In genomic region chr11:69718912-69719311, GRCh38 we compare ENCODE assay signal across 17 cellular contexts. TPM values are rescaled to one million over a fixed set of nuclear protein-coding genes. Genes with fewer than 3 reads are reported as not detected.
DNase-seq lines count a peak whose midpoint lies in the region; ATAC-seq, FAIRE-seq and TF ChIP-seq lines count a peak whose summit lies in the region.
"Had no signal": no experiment of that assay in that cellular context is flagged by ENCODE, and none has a peak within 500 bp of the region (broad histone marks: within the 10 kb centered on the region; RNA-seq: fewer than 3 reads in every experiment).

No MANE protein-coding gene starts in this region.

- no peak overlapping the region for H4K8ac ChIP-seq in mesendoderm (ENCODE audit: low read depth, low read length)

- no peak overlapping the region for H3K23ac ChIP-seq in mesendoderm (ENCODE audit: low read length)

- H3K4me3 ChIP-seq in HepG2 (replicated peaks in 1 of 3; ENCODE audit: insufficient read depth in 1 of 3, low read depth in 2 of 3, low read length in 3 of 3) = no peak overlapping the region
- no peak overlapping the region for H3K4me3 ChIP-seq in right lobe of liver
- H3K4me3 ChIP-seq in NT2/D1 (ENCODE audit: insufficient read length, low read depth) = no peak overlapping the region
- H3K4me3 ChIP-seq in endodermal cell (ENCODE audit: low read length) = no peak overlapping the region
- H3K4me3 ChIP-seq in mesendoderm (ENCODE audit: low read length) = no peak overlapping the region
- H3K4me3 ChIP-seq: GM12878 had no signal

- no TSS peak for BruUV-seq in HepG2 (replicated peaks; lab: Mats Ljungman, UMichigan)

- peaks cover 16% of the 10 kb centered on the region for H3K27me3 Mint-ChIP-seq in endodermal cell (ENCODE audit: insufficient read depth)

- TF ChIP-seq CTCF in HepG2 (CRISPR knock-in tag; IDR thresholded peaks at IDR 0.05) (no peak), right lobe of liver (IDR thresholded peaks at IDR 0.05) (no peak), endodermal cell (conservative IDR thresholded peaks at IDR 0.05) (no peak)

- POLR2A ChIA-PET in HepG2 (lab: Yijun Ruan, JAX) = interaction anchor here (1.1 kb wide), 1 partner anchor 10 kb away, joined by 5 read pairs; no protein-coding TSS in a partner anchor

- H2AFZ ChIP-seq in HepG2 (ENCODE audit: low read length) = no peak overlapping the region

- H3K18ac ChIP-seq in mesendoderm (ENCODE audit: low read length) = no peak overlapping the region

- H3K56ac ChIP-seq in mesendoderm (ENCODE audit: low read length) = no peak overlapping the region

- no peak for TF ChIP-seq RAD21 in HepG2 (CRISPR knock-in tag; IDR thresholded peaks at IDR 0.05)

- no peak overlapping the region for H3K27ac Mint-ChIP-seq in endodermal cell
- H3K27ac Mint-ChIP-seq: CD4-positive, CD25-positive, alpha-beta regulatory T cell had no signal

- H3K4me3 Mint-ChIP-seq in endodermal cell = no peak overlapping the region
- H3K4me3 Mint-ChIP-seq: CD4-positive, CD25-positive, alpha-beta regulatory T cell had no signal

- no peak for FAIRE-seq in HepG2 (lab: Jason Lieb, UNC)
- FAIRE-seq: GM12878 had no signal

- DNase-seq in HepG2 (ENCODE audit: low spot score) (no peak), right lobe of liver (no peak), NT2/D1 (ENCODE audit: low read depth, low spot score) (no peak), endodermal cell (peak; percentile 47), DMS53 (lab: John Stamatoyannopoulos, UW) (no peak), NCI-H345 treated with DMSO at 0.1 percent for 48 hours (lab: John Stamatoyannopoulos, UW; ENCODE audit: unreplicated experiment) (no peak), mesendoderm (no peak)
- DNase-seq: CD4-positive, CD25-positive, alpha-beta regulatory T cell; HCEC 1CT had no signal

- in situ Hi-C loops in HepG2 (cut with HindIII; ENCODE audit: extremely low pct_ligation_motif_present, low pct_unique_long_range_greater_than_20kb) = loop anchor here (10.0 kb wide), 1 partner anchor 476 kb away; no protein-coding TSS in a partner anchor

- H3K9ac ChIP-seq in HepG2 (ENCODE audit: insufficient read depth, low read depth, low read length) = no peak overlapping the region
- peak overlapping the region; percentile 44 for H3K9ac ChIP-seq in NT2/D1 (ENCODE audit: insufficient read length, low read depth)
- no peak overlapping the region for H3K9ac ChIP-seq in endodermal cell (ENCODE audit: extremely low read depth, low read length, poor library complexity, severe bottlenecking)
- no peak overlapping the region for H3K9ac ChIP-seq in mesendoderm (ENCODE audit: low read length)
- H3K9ac ChIP-seq: KMS-11 had no signal

- H3K79me2 ChIP-seq in HepG2 (ENCODE audit: insufficient read depth, low read length) (no peaks in the 10 kb centered on the region), mesendoderm (ENCODE audit: control insufficient read depth, insufficient read depth, low read length) (no peaks in the 10 kb centered on the region)

- TF ChIP-seq EP300 in HepG2 (IDR thresholded peaks at IDR 0.05; ENCODE audit: low read depth in 2 of 2, low read length in 2 of 2) (no peak), HepG2 (CRISPR knock-in tag; IDR thresholded peaks at IDR 0.05; ENCODE audit: borderline replicate concordance) (no peak)

- no peaks in the 10 kb centered on the region for H4K20me1 ChIP-seq in HepG2 (ENCODE audit: insufficient read depth, low read length)

- H2BK120ac ChIP-seq in mesendoderm (ENCODE audit: low read depth, low read length) = no peak overlapping the region

- H3K4ac ChIP-seq in mesendoderm (ENCODE audit: low read depth, low read length) = no peak overlapping the region

- 25% methylated on average over 2 of the region's 8 CpGs for WGBS in HepG2 (ENCODE audit: low lambda C conversion rate)
- 45% methylated on average over 4 of the region's 8 CpGs for WGBS in right lobe of liver (ENCODE audit: insufficient coverage, low coverage, low lambda C conversion rate, missing lambda C conversion rate)
- 97% methylated on average over 7 to 8 of the region's 8 CpGs for WGBS in endodermal cell (ENCODE audit: insufficient coverage in 1 of 2, insufficient read length in 1 of 2), 2 experiments
- WGBS in mesendoderm (ENCODE audit: extremely low coverage, insufficient coverage, low lambda C conversion rate) = no CpG with 5 or more reads among the region's 8 CpGs

- H2AK5ac ChIP-seq in mesendoderm (ENCODE audit: low read length) = no peak overlapping the region

- no peak overlapping the region for H4K5ac ChIP-seq in mesendoderm (ENCODE audit: low read length)

- CTCF ChIA-PET in HepG2 (lab: Yijun Ruan, JAX; ENCODE audit: low intra/inter-chr PET ratio, low total read pairs) = interaction anchor here (2.0 to 2.1 kb wide), 2 partner anchors 34 to 83 kb away, joined by 8 to 9 read pairs; no protein-coding TSS in a partner anchor

- TF ChIP-seq POLR2A in HepG2 (IDR thresholded peaks at IDR 0.05; ENCODE audit: insufficient read depth in 1 of 2, low read depth in 2 of 2, low read length in 2 of 2) (no peak), right lobe of liver (IDR thresholded peaks at IDR 0.05) (no peak)

- H3K36me3 Mint-ChIP-seq in endodermal cell (ENCODE audit: low read depth) = no peaks in the 10 kb centered on the region
- H3K36me3 Mint-ChIP-seq: CD4-positive, CD25-positive, alpha-beta regulatory T cell had no signal

- no peaks in the 10 kb centered on the region for H3K9me3 ChIP-seq in HepG2 (ENCODE audit: low read length)
- H3K9me3 ChIP-seq in right lobe of liver = no peaks in the 10 kb centered on the region
- no peaks in the 10 kb centered on the region for H3K9me3 ChIP-seq in NT2/D1 (ENCODE audit: insufficient read depth, low read length)
- H3K9me3 ChIP-seq in endodermal cell (ENCODE audit: control insufficient read depth, low read length) = no peaks in the 10 kb centered on the region

- H3K27ac ChIP-seq in HepG2 (ENCODE audit: extremely low read length, insufficient read depth, low read length) (no peak overlapping the region), right lobe of liver (no peak overlapping the region), endodermal cell (ENCODE audit: low read depth, low read length) (no peak overlapping the region), mesendoderm (ENCODE audit: low read depth, low read length) (no peak overlapping the region)
- H3K27ac ChIP-seq: 22Rv1, KMS-11 had no signal

- no peaks in the 10 kb centered on the region for H3K4me1 Mint-ChIP-seq in endodermal cell

- intact Hi-C loops in HepG2 (cut with micrococcal nuclease; ENCODE audit: unreplicated experiment) (no loop called here), right lobe of liver (cut with DNase I) (loop anchor here (10.0 kb wide), 2 partner anchors 166 to 476 kb away; no protein-coding TSS in a partner anchor)

- no peaks in the 10 kb centered on the region for H3K4me1 ChIP-seq in HepG2 (ENCODE audit: insufficient read depth, low read length)
- no peaks in the 10 kb centered on the region for H3K4me1 ChIP-seq in right lobe of liver
- peaks cover 4% of the 10 kb centered on the region for H3K4me1 ChIP-seq in NT2/D1 (ENCODE audit: insufficient read depth, insufficient read length)
- no peaks in the 10 kb centered on the region for H3K4me1 ChIP-seq in endodermal cell (ENCODE audit: control insufficient read depth, insufficient read depth, low read length)
- H3K4me1 ChIP-seq in mesendoderm (ENCODE audit: control insufficient read depth, low read depth, low read length) = no peaks in the 10 kb centered on the region

- no peaks in the 10 kb centered on the region for H3K9me3 Mint-ChIP-seq in endodermal cell

- no peak for ATAC-seq in HepG2
- no peak for ATAC-seq in right lobe of liver
- ATAC-seq in HG03159 (IDR thresholded peaks at IDR 0.05; ENCODE audit: unreplicated experiment) = no peak

- no peaks in the 10 kb centered on the region for H3K36me3 ChIP-seq in HepG2 (replicated peaks in 1 of 2; ENCODE audit: control insufficient read depth in 1 of 2, insufficient read depth in 2 of 2, low read length in 2 of 2)
- no peaks in the 10 kb centered on the region for H3K36me3 ChIP-seq in right lobe of liver
- H3K36me3 ChIP-seq in NT2/D1 (ENCODE audit: insufficient read depth, insufficient read length, low read length) = no peaks in the 10 kb centered on the region
- no peaks in the 10 kb centered on the region for H3K36me3 ChIP-seq in endodermal cell (ENCODE audit: control insufficient read depth, insufficient read depth, low read length)
- no peaks in the 10 kb centered on the region for H3K36me3 ChIP-seq in mesendoderm (ENCODE audit: control insufficient read depth, insufficient read depth, low read length)

- H2BK15ac ChIP-seq in mesendoderm (replicated peaks; ENCODE audit: low read depth) = no peak overlapping the region

- H3K27me3 ChIP-seq in HepG2 (ENCODE audit: control insufficient read depth in 1 of 2, insufficient read depth in 2 of 2, low read length in 2 of 2) (peaks cover 2 to 54% of the 10 kb centered on the region in 2 experiments; a peak in 4 of 5 replicates), right lobe of liver (no peaks in the 10 kb centered on the region), NT2/D1 (ENCODE audit: insufficient read depth, insufficient read length) (peaks cover 21% of the 10 kb centered on the region), endodermal cell (ENCODE audit: control insufficient read depth, insufficient read depth, low read length, poor library complexity, severe bottlenecking) (peaks cover 15% of the 10 kb centered on the region), mesendoderm (ENCODE audit: insufficient read depth, low read length, poor library complexity) (no peaks in the 10 kb centered on the region)

- H3K79me1 ChIP-seq in mesendoderm (ENCODE audit: low read length) = no peaks in the 10 kb centered on the region

- H3K4me2 ChIP-seq in HepG2 (ENCODE audit: low read depth, low read length) = no peak overlapping the region
- H3K4me2 ChIP-seq in mesendoderm (ENCODE audit: low read length) = no peak overlapping the region
- H3K4me2 ChIP-seq: KMS-11 had no signal

- H2BK5ac ChIP-seq in mesendoderm (ENCODE audit: low read length) = no peak overlapping the region

RNA-seq across cellular contexts. Expression of gene FGF19, which starts 15.1 kb away (rescaled TPM):
- total RNA-seq in HepG2 (2016; rRNA removed; fragmentation: Illumina TruSeq; extraction: Trizol) (not detected in 2 replicates), right lobe of liver (under 1 TPM in 1 of 6 experiments, not detected in 5; 0.18 TPM), endodermal cell (under 1 TPM; 0.37 to 0.40 TPM)
- total RNA-seq in HepG2 (2016; cell fraction: cytosol; rRNA removed; fragmentation: Illumina TruSeq; extraction: Trizol; ENCODE audit: low read depth) = not detected in 2 replicates
- 0.04 TPM in 1 of 2 replicates, not detected in the other for total RNA-seq in HepG2 (2016; cell fraction: insoluble cytoplasmic fraction; rRNA removed; fragmentation: Illumina TruSeq; extraction: Trizol)
- not detected in 2 replicates for total RNA-seq in HepG2 (2016; cell fraction: membrane; rRNA removed; fragmentation: Illumina TruSeq; extraction: Trizol)
- total RNA-seq in HepG2 (2016; cell fraction: nucleus; rRNA removed; fragmentation: Illumina TruSeq; extraction: Trizol) = not detected in 2 replicates
- 0.07 and 0.16 TPM in 2 replicates for polyA plus RNA-seq in HepG2 (2011; rRNA removed)
- polyA plus RNA-seq in HepG2 (2011; cell fraction: cytosol; rRNA removed) = 0.03 and 0.06 TPM in 2 replicates
- polyA plus RNA-seq in HepG2 (2011; cell fraction: nucleus; rRNA removed) = 0.62 and 0.74 TPM in 2 replicates
- 0.08 and 0.11 TPM in 2 replicates for polyA plus RNA-seq in HepG2 (2012)
- polyA plus RNA-seq in HepG2 (2016; cell fraction: cytosol; fragmentation: Illumina TruSeq; extraction: Trizol; ENCODE audit: low read depth) = not detected in 2 replicates
- not detected in 2 replicates for polyA plus RNA-seq in HepG2 (2016; cell fraction: insoluble cytoplasmic fraction; fragmentation: Illumina TruSeq; extraction: Trizol; ENCODE audit: low read depth)
- not detected in 2 replicates for polyA plus RNA-seq in HepG2 (2016; cell fraction: membrane; fragmentation: Illumina TruSeq; extraction: Trizol; ENCODE audit: low read depth)
- 0.36 and 0.37 TPM in 2 replicates for polyA plus RNA-seq in HepG2 (2016; cell fraction: nucleus; fragmentation: Illumina TruSeq; extraction: Trizol; ENCODE audit: insufficient read depth, low read depth)
- 0.21 TPM in 1 of 2 replicates, not detected in the other for polyA minus RNA-seq in HepG2 (2011; rRNA and poly(A)+ RNA removed; ENCODE audit: low replicate concordance)
- not detected in 2 replicates for polyA minus RNA-seq in HepG2 (2011; cell fraction: cytosol; rRNA and poly(A)+ RNA removed)
- polyA minus RNA-seq in HepG2 (2011; cell fraction: nucleus; rRNA and poly(A)+ RNA removed) = not detected in 2 replicates
- 4.0 TPM for polyA plus RNA-seq in endodermal cell (2013, experiment 1 of 2)
- 1.9 TPM for polyA plus RNA-seq in endodermal cell (2013, experiment 2 of 2)
- 17.5 TPM for polyA plus RNA-seq in mesendoderm (2013, experiment 1 of 2)
- 17.8 TPM for polyA plus RNA-seq in mesendoderm (2013, experiment 2 of 2)
- total RNA-seq: CD4-positive, CD25-positive, alpha-beta regulatory T cell; Daoy; IMR-90 had no signal
- polyA plus RNA-seq: BJ; CD4-positive, CD25-positive, alpha-beta regulatory T cell; GM12878; IMR-90 had no signal

RNA-seq across cellular contexts. Expression of gene LTO1, which starts 43.8 kb away (rescaled TPM):
- total RNA-seq in HepG2 (2016; rRNA removed; fragmentation: Illumina TruSeq; extraction: Trizol) = 11.3 and 15.0 TPM in 2 replicates
- total RNA-seq in HepG2 (2016; cell fraction: cytosol; rRNA removed; fragmentation: Illumina TruSeq; extraction: Trizol; ENCODE audit: low read depth) = 9.2 and 10.5 TPM in 2 replicates
- total RNA-seq in HepG2 (2016; cell fraction: insoluble cytoplasmic fraction; rRNA removed; fragmentation: Illumina TruSeq; extraction: Trizol) = 9.0 and 17.0 TPM in 2 replicates
- 11.5 and 13.4 TPM in 2 replicates for total RNA-seq in HepG2 (2016; cell fraction: membrane; rRNA removed; fragmentation: Illumina TruSeq; extraction: Trizol)
- 17.6 and 20.5 TPM in 2 replicates for total RNA-seq in HepG2 (2016; cell fraction: nucleus; rRNA removed; fragmentation: Illumina TruSeq; extraction: Trizol)
- 11.8 and 13.8 TPM in 2 replicates for polyA plus RNA-seq in HepG2 (2011; rRNA removed)
- polyA plus RNA-seq in HepG2 (2011; cell fraction: cytosol; rRNA removed) = 9.3 TPM in 2 replicates
- 32.0 and 35.0 TPM in 2 replicates for polyA plus RNA-seq in HepG2 (2011; cell fraction: nucleus; rRNA removed)
- 10.6 and 11.8 TPM in 2 replicates for polyA plus RNA-seq in HepG2 (2012)
- polyA plus RNA-seq in HepG2 (2016; cell fraction: cytosol; fragmentation: Illumina TruSeq; extraction: Trizol; ENCODE audit: low read depth) = 5.3 and 6.8 TPM in 2 replicates
- 13.9 and 14.6 TPM in 2 replicates for polyA plus RNA-seq in HepG2 (2016; cell fraction: insoluble cytoplasmic fraction; fragmentation: Illumina TruSeq; extraction: Trizol; ENCODE audit: low read depth)
- polyA plus RNA-seq in HepG2 (2016; cell fraction: membrane; fragmentation: Illumina TruSeq; extraction: Trizol; ENCODE audit: low read depth) = 9.0 and 9.4 TPM in 2 replicates
- polyA plus RNA-seq in HepG2 (2016; cell fraction: nucleus; fragmentation: Illumina TruSeq; extraction: Trizol; ENCODE audit: insufficient read depth, low read depth) = 40.5 and 43.2 TPM in 2 replicates
- polyA minus RNA-seq in HepG2 (2011; rRNA and poly(A)+ RNA removed; ENCODE audit: low replicate concordance) = 17.9 and 33.2 TPM in 2 replicates
- 4.6 TPM in 2 replicates for polyA minus RNA-seq in HepG2 (2011; cell fraction: cytosol; rRNA and poly(A)+ RNA removed)
- 22.3 and 29.4 TPM in 2 replicates for polyA minus RNA-seq in HepG2 (2011; cell fraction: nucleus; rRNA and poly(A)+ RNA removed)
- 1 to 10 TPM; 4.1 to 7.9 (median 5.6) TPM for total RNA-seq in right lobe of liver
- total RNA-seq in endodermal cell = 10 to 100 TPM; 23.2 to 32.2 TPM
- 20.9 TPM for polyA plus RNA-seq in endodermal cell (2013, experiment 1 of 2)
- 17.8 TPM for polyA plus RNA-seq in endodermal cell (2013, experiment 2 of 2)
- polyA plus RNA-seq in mesendoderm (2013, experiment 1 of 2) = 9.5 TPM
- polyA plus RNA-seq in mesendoderm (2013, experiment 2 of 2) = 9.3 TPM

RNA-seq across cellular contexts. Expression of gene FGF4, which starts 56.2 kb away (rescaled TPM):
- total RNA-seq in HepG2 (2016; rRNA removed; fragmentation: Illumina TruSeq; extraction: Trizol) = not detected in 2 replicates
- not detected in 2 replicates for total RNA-seq in HepG2 (2016; cell fraction: cytosol; rRNA removed; fragmentation: Illumina TruSeq; extraction: Trizol; ENCODE audit: low read depth)
- not detected in 2 replicates for total RNA-seq in HepG2 (2016; cell fraction: insoluble cytoplasmic fraction; rRNA removed; fragmentation: Illumina TruSeq; extraction: Trizol)
- not detected in 2 replicates for total RNA-seq in HepG2 (2016; cell fraction: membrane; rRNA removed; fragmentation: Illumina TruSeq; extraction: Trizol)
- total RNA-seq in HepG2 (2016; cell fraction: nucleus; rRNA removed; fragmentation: Illumina TruSeq; extraction: Trizol) = not detected in 2 replicates
- not detected in 2 replicates for polyA plus RNA-seq in HepG2 (2011; rRNA removed)
- not detected in 2 replicates for polyA plus RNA-seq in HepG2 (2011; cell fraction: cytosol; rRNA removed)
- not detected in 2 replicates for polyA plus RNA-seq in HepG2 (2011; cell fraction: nucleus; rRNA removed)
- polyA plus RNA-seq in HepG2 (2012) = not detected in 2 replicates
- not detected in 2 replicates for polyA plus RNA-seq in HepG2 (2016; cell fraction: cytosol; fragmentation: Illumina TruSeq; extraction: Trizol; ENCODE audit: low read depth)
- polyA plus RNA-seq in HepG2 (2016; cell fraction: insoluble cytoplasmic fraction; fragmentation: Illumina TruSeq; extraction: Trizol; ENCODE audit: low read depth) = not detected in 2 replicates
- not detected in 2 replicates for polyA plus RNA-seq in HepG2 (2016; cell fraction: membrane; fragmentation: Illumina TruSeq; extraction: Trizol; ENCODE audit: low read depth)
- not detected in 2 replicates for polyA plus RNA-seq in HepG2 (2016; cell fraction: nucleus; fragmentation: Illumina TruSeq; extraction: Trizol; ENCODE audit: insufficient read depth, low read depth)
- not detected in 2 replicates for polyA minus RNA-seq in HepG2 (2011; rRNA and poly(A)+ RNA removed; ENCODE audit: low replicate concordance)
- not detected in 2 replicates for polyA minus RNA-seq in HepG2 (2011; cell fraction: cytosol; rRNA and poly(A)+ RNA removed)
- not detected in 2 replicates for polyA minus RNA-seq in HepG2 (2011; cell fraction: nucleus; rRNA and poly(A)+ RNA removed)
- total RNA-seq in right lobe of liver = not detected
- 1 to 10 TPM in 1 of 2 donors, under 1 TPM in 1; 0.27 to 3.5 TPM for total RNA-seq in endodermal cell
- polyA plus RNA-seq in endodermal cell (2013, experiment 1 of 2) = 0.46 TPM
- 0.08 TPM for polyA plus RNA-seq in endodermal cell (2013, experiment 2 of 2)
- 35.9 TPM for polyA plus RNA-seq in mesendoderm (2013, experiment 1 of 2)
- polyA plus RNA-seq in mesendoderm (2013, experiment 2 of 2) = 35.4 TPM
- total RNA-seq: A673; CD4-positive, CD25-positive, alpha-beta regulatory T cell; Daoy; GM12878; IMR-90 had no signal
- polyA plus RNA-seq: BJ; CD4-positive, CD25-positive, alpha-beta regulatory T cell; GM12878; IMR-90 had no signal
